ENCODE assay signal across 16 cellular contexts in genomic region chr1:32960819-32961355, GRCh38. TPM values are rescaled to one million over a fixed set of nuclear protein-coding genes. Genes with fewer than 3 reads are reported as not detected.
DNase-seq lines count a peak whose midpoint lies in the region; ATAC-seq, FAIRE-seq and TF ChIP-seq lines count a peak whose summit lies in the region.
"Had no signal": no experiment of that assay in that cellular context is flagged by ENCODE, and none has a peak within 500 bp of the region (broad histone marks: within the 10 kb centered on the region; RNA-seq: fewer than 3 reads in every experiment).

No MANE protein-coding gene starts in this region.

- no peaks in the 10 kb centered on the region for H3K9me3 Mint-ChIP-seq in immature natural killer cell
- H3K9me3 Mint-ChIP-seq: endodermal cell had no signal

- TF ChIP-seq EP300 in A549 (IDR thresholded peaks at IDR 0.05) = no peak

- FAIRE-seq in A549 (lab: Jason Lieb, UNC) = no peak

- TF ChIP-seq POLR2A in A549 (IDR thresholded peaks at IDR 0.05; ENCODE audit: low read length) = no peak
- peak; percentile 30; the same call in 1 of the 2 replicates for TF ChIP-seq POLR2A in Raji (IDR thresholded peaks at IDR 0.05; ENCODE audit: insufficient read depth, low read depth, low read length)

- H3K36me3 Mint-ChIP-seq in immature natural killer cell = no peaks in the 10 kb centered on the region

- peak overlapping the region in 5 of 6 donors; percentile 37 to 75 (median 61) for H3K27ac Mint-ChIP-seq in immature natural killer cell
- H3K27ac Mint-ChIP-seq: endodermal cell had no signal

- TF ChIP-seq RAD21 in A549 (conservative IDR thresholded peaks at IDR 0.05 in 1 of 2, IDR thresholded peaks at IDR 0.05 in 1 of 2) = no peak

- intact Hi-C loops in Right ventricle myocardium inferior (cut with DNase I) = loop anchor here (5.0 kb wide), 1 partner anchor 76 kb away; the partner anchor contains the start of gene AK2

- CTCF ChIA-PET in A549 (lab: Yijun Ruan, JAX) = interaction anchor here (0.6 to 1.2 kb wide), 2 partner anchors 28 to 38 kb away, joined by 3 read pairs; no protein-coding TSS in a partner anchor

- H3K4me2 ChIP-seq in A549 = 0 out of 3 replicates have a peak overlapping the region, but pooled peaks have one; percentile 7

- ATAC-seq in A549 (no peak), Right ventricle myocardium inferior (no peak), GM18907 (IDR thresholded peaks at IDR 0.05; ENCODE audit: unreplicated experiment) (no peak)
- ATAC-seq: activated CD8-positive, alpha-beta T cell treated with anti-CD3 and anti-CD28 coated beads, Interleukin-2, amount 10 ng/mL, durations not matched to agents 7 days and 5 days; gastrocnemius medialis had no signal

- POLR2A ChIA-PET in A549 (lab: Yijun Ruan, JAX) = no interaction called here

- H3K27ac ChIP-seq in A549 = no peak overlapping the region
- H3K27ac ChIP-seq: brain microvascular endothelial cell, gastrocnemius medialis, thoracic aorta had no signal

- H3K4me3 Mint-ChIP-seq in immature natural killer cell = peak overlapping the region in 3 of 5 donors; percentile 11 to 60 (median 50)
- H3K4me3 Mint-ChIP-seq: activated CD8-positive, alpha-beta T cell treated with anti-CD3 and anti-CD28 coated beads, Interleukin-2, amount 10 ng/mL, durations not matched to agents 7 days and 5 days; endodermal cell had no signal

- DNase-seq in A549 (ENCODE audit: low read depth in 1 of 2, low spot score in 1 of 2) (no peak), GF-D8 (lab: John Stamatoyannopoulos, UW) (peak; percentile 9), immature natural killer cell (no peak), NCI-H748 (lab: John Stamatoyannopoulos, UW; ENCODE audit: unreplicated experiment) (no peak), Right ventricle myocardium inferior (ENCODE audit: missing footprints) (no peak)
- no peak for DNase-seq in stimulated activated naive CD4-positive, alpha-beta T cell (lab: John Stamatoyannopoulos, UW)
- DNase-seq: activated CD8-positive, alpha-beta T cell treated with anti-CD3 and anti-CD28 coated beads, Interleukin-2, amount 10 ng/mL, durations not matched to agents 7 days and 5 days; brain microvascular endothelial cell; endodermal cell; gastrocnemius medialis; NCI-H1092 treated with DMSO at 0.1 percent for 48 hours; NCI-H510A; stimulated activated CD4-positive, alpha-beta T cell treated with anti-CD3 and anti-CD28 coated beads, Interleukin-12 subunit alpha, Interleukin-12 subunit beta, amount 100 ng/mL, for 4 hours had no signal

- no peaks in the 10 kb centered on the region for H3K9me3 ChIP-seq in A549
- H3K9me3 ChIP-seq: thoracic aorta had no signal

- no peak overlapping the region for H3K4me3 ChIP-seq in A549
- H3K4me3 ChIP-seq: gastrocnemius medialis had no signal

- H3K4me1 Mint-ChIP-seq in immature natural killer cell = peaks cover 47 to 78% of the 10 kb centered on the region in 2 donors

- no peak for TF ChIP-seq CTCF in A549 (IDR thresholded peaks at IDR 0.05)

- WGBS in A549 (ENCODE audit: missing lambda C conversion rate) = 77% methylated on average over 8 of the region's 8 CpGs

- peaks cover 0 to 10% (median 9%) of the 10 kb centered on the region in 3 donors for H3K27me3 Mint-ChIP-seq in immature natural killer cell (ENCODE audit: low read depth in 3 of 3)

- peaks cover 16% of the 10 kb centered on the region; the same call in 2 of the 3 replicates for H3K4me1 ChIP-seq in A549

TF ChIP-seq in A549, 52 proteins besides CTCF, POLR2A, EP300 and RAD21 (continues in another document):
- TF ChIP-seq REST (IDR thresholded peaks at IDR 0.05) (no peak), KDM1A (IDR thresholded peaks at IDR 0.05; ENCODE audit: low read depth) (no peak), RNF2 (IDR thresholded peaks at IDR 0.05; ENCODE audit: borderline replicate concordance, low read depth) (no peak), MAFK (IDR thresholded peaks at IDR 0.05; ENCODE audit: partially characterized antibody) (no peak), HOXB13 (CRISPR knock-in tag; IDR thresholded peaks at IDR 0.05; ENCODE audit: low read depth) (no peak), GATA3 (IDR thresholded peaks at IDR 0.05; ENCODE audit: borderline replicate concordance) (no peak), PBX3 (IDR thresholded peaks at IDR 0.05) (no peak), SREBF2 (IDR thresholded peaks at IDR 0.05) (no peak), BCL3 (IDR thresholded peaks at IDR 0.05) (no peak), CEBPB (IDR thresholded peaks at IDR 0.05) (no peak), CHD2 (IDR thresholded peaks at IDR 0.05; ENCODE audit: low read length, partially characterized antibody) (no peak), TFCP2L1 (CRISPR knock-in tag; IDR thresholded peaks at IDR 0.05) (no peak), ZFP36 (IDR thresholded peaks at IDR 0.05; ENCODE audit: borderline replicate concordance, partially characterized antibody) (no peak), FOSB (CRISPR knock-in tag; IDR thresholded peaks at IDR 0.05) (no peak)
- TF ChIP-seq, protein P1, sequence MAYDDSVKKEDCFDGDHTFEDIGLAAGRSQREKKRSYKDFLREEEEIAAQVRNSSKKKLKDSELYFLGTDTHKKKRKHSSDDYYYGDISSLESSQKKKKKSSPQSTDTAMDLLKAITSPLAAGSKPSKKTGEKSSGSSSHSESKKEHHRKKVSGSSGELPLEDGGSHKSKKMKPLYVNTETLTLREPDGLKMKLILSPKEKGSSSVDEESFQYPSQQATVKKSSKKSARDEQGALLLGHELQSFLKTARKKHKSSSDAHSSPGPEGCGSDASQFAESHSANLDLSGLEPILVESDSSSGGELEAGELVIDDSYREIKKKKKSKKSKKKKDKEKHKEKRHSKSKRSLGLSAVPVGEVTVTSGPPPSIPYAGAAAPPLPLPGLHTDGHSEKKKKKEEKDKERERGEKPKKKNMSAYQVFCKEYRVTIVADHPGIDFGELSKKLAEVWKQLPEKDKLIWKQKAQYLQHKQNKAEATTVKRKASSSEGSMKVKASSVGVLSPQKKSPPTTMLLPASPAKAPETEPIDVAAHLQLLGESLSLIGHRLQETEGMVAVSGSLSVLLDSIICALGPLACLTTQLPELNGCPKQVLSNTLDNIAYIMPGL (CRISPR knock-in tag; IDR thresholded peaks at IDR 0.05; ENCODE audit: borderline replicate concordance) = no peak

RNA-seq across cellular contexts. Expression of gene RNF19B, which starts 3.7 kb away (rescaled TPM):
- polyA plus RNA-seq in A549 (2011; rRNA removed) = 21.7 and 22.6 TPM in 2 replicates
- 14.8 and 16.8 TPM in 2 replicates for polyA plus RNA-seq in A549 (2012; cell fraction: cytosol; rRNA removed)
- polyA plus RNA-seq in A549 (2012; cell fraction: nucleus; rRNA removed) = 9.5 and 10.9 TPM in 2 replicates
- 9.8 to 10.0 TPM (median 9.9 TPM) in 3 replicates for polyA plus RNA-seq in A549 (2017; fragmentation: RNase III; extraction: RNeasy Plus Mini Kit Qiagen cat#74134 plus additional on column Dnase treatment)
- polyA minus RNA-seq in A549 (2011; rRNA and poly(A)+ RNA removed) = 25.3 and 32.3 TPM in 2 replicates
- polyA plus RNA-seq in immature natural killer cell = 1 to 10 TPM; 1.0 to 3.2 (median 2.8) TPM
- total RNA-seq in Right ventricle myocardium inferior = 15.5 TPM

RNA-seq across cellular contexts. Expression of gene TMEM54, which starts 59.7 kb away (rescaled TPM):
- polyA plus RNA-seq in A549 (2011; rRNA removed) (22.1 and 32.6 TPM in 2 replicates), A549 (2017; fragmentation: RNase III; extraction: RNeasy Plus Mini Kit Qiagen cat#74134 plus additional on column Dnase treatment) (26.4 to 31.8 TPM (median 29.7 TPM) in 3 replicates), immature natural killer cell (not detected)
- polyA plus RNA-seq in A549 (2012; cell fraction: cytosol; rRNA removed) = 86.4 and 112 TPM in 2 replicates
- 63.8 and 84.9 TPM in 2 replicates for polyA plus RNA-seq in A549 (2012; cell fraction: nucleus; rRNA removed)
- 18.9 and 31.1 TPM in 2 replicates for polyA minus RNA-seq in A549 (2011; rRNA and poly(A)+ RNA removed)
- 10.9 TPM for total RNA-seq in Right ventricle myocardium inferior
- total RNA-seq: activated CD8-positive, alpha-beta T cell treated with anti-CD3 and anti-CD28 coated beads, Interleukin-2, amount 10 ng/mL, durations not matched to agents 7 days and 5 days had no signal

Comparison
In these comparisons a context has a peak if more than half of its experiments do, and no peak if none do; other contexts are left out.
1. RNA of gene TMEM54, which starts 59.7 kb away (polyA plus RNA-seq): 22.1 to 112 TPM in A549; not detected in immature natural killer cell; every median in the first group is over 10 times any median in the second.